Comparison of ENCODE assay signal across 17 cellular contexts in genomic region chr12:117148642-117149041, GRCh38. TPM values are rescaled to one million over a fixed set of nuclear protein-coding genes. Genes with fewer than 3 reads are reported as not detected.
DNase-seq lines count a peak whose midpoint lies in the region; TF ChIP-seq lines count a peak whose summit lies in the region.
"Had no signal": no experiment of that assay in that cellular context is flagged by ENCODE, and none has a peak within 500 bp of the region (broad histone marks: within the 10 kb centered on the region; RNA-seq: fewer than 3 reads in every experiment).

No MANE protein-coding gene starts in this region.

- H3K4me3 ChIP-seq in OCI-LY7 (ENCODE audit: low read depth, low read length, poor library complexity, severe bottlenecking), result no peak overlapping the region
- H3K4me3 ChIP-seq: prostate gland, stomach had no signal

- no peaks in the 10 kb centered on the region; the same call in 1 of the 2 replicates for H4K20me1 ChIP-seq in OCI-LY7 (ENCODE audit: insufficient read depth, low read length)

- POLR2A ChIA-PET in OCI-LY7 (lab: Charles Lee), result no interaction called here

- peak overlapping the region; percentile 26 for H3K4me3 Mint-ChIP-seq in activated T-helper 2 cell treated with anti-CD3 and anti-CD28 coated beads, Interferon-gamma antibody, Interleukin-2, Interleukin-4, amounts not matched to agents 10 μg/mL and 5 μg/mL and 100 μg/mL, durations not matched to agents 14 hours and 24 hours and 36 hours (ENCODE audit: low read depth)
- H3K4me3 Mint-ChIP-seq in immature natural killer cell, result no peak overlapping the region
- H3K4me3 Mint-ChIP-seq: mesothelial cell of epicardium, nephron had no signal

- H3K79me2 ChIP-seq in OCI-LY7 (ENCODE audit: insufficient read depth, low read depth, low read length), result no peaks in the 10 kb centered on the region

- H3K27me3 Mint-ChIP-seq in activated T-helper 2 cell treated with anti-CD3 and anti-CD28 coated beads, Interferon-gamma antibody, Interleukin-2, Interleukin-4, amounts not matched to agents 10 μg/mL and 5 μg/mL and 100 μg/mL, durations not matched to agents 14 hours and 24 hours and 36 hours (ENCODE audit: low read depth), result no peaks in the 10 kb centered on the region
- peaks cover 2 to 5% (median 2%) of the 10 kb centered on the region in 3 donors for H3K27me3 Mint-ChIP-seq in immature natural killer cell (ENCODE audit: low read depth in 3 of 3)

- no TSS peak for BruUV-seq in OCI-LY7 (replicated peaks; lab: Mats Ljungman, UMichigan)

- H3K9me3 Mint-ChIP-seq in activated T-helper 2 cell treated with anti-CD3 and anti-CD28 coated beads, Interferon-gamma antibody, Interleukin-2, Interleukin-4, amounts not matched to agents 10 μg/mL and 5 μg/mL and 100 μg/mL, durations not matched to agents 14 hours and 24 hours and 36 hours, result no peaks in the 10 kb centered on the region
- no peaks in the 10 kb centered on the region for H3K9me3 Mint-ChIP-seq in immature natural killer cell
- H3K9me3 Mint-ChIP-seq: mesothelial cell of epicardium, nephron had no signal

- no peak for TF ChIP-seq CTCF in OCI-LY7 (conservative IDR thresholded peaks at IDR 0.05; ENCODE audit: low read length)

- H3K4me1 Mint-ChIP-seq in activated T-helper 2 cell treated with anti-CD3 and anti-CD28 coated beads, Interferon-gamma antibody, Interleukin-2, Interleukin-4, amounts not matched to agents 10 μg/mL and 5 μg/mL and 100 μg/mL, durations not matched to agents 14 hours and 24 hours and 36 hours (ENCODE audit: low read depth), result peaks cover 54% of the 10 kb centered on the region
- H3K4me1 Mint-ChIP-seq in immature natural killer cell, result peaks cover 8 to 10% of the 10 kb centered on the region in 2 donors
- H3K4me1 Mint-ChIP-seq: nephron had no signal

- no peak overlapping the region for H3K4me2 ChIP-seq in OCI-LY7 (ENCODE audit: low read length)

- DNase-seq in stimulated activated CD4-positive, alpha-beta T cell treated with anti-CD3 and anti-CD28 coated beads, Interleukin-15, amount 100 ng/mL, for 24 hours, result peak; percentile 49
- no peak for DNase-seq in stimulated activated CD4-positive, alpha-beta T cell treated with anti-CD3 and anti-CD28 coated beads, Interleukin-4, amount 100 ng/mL, for 4 hours
- DNase-seq in activated T-helper 2 cell treated with anti-CD3 and anti-CD28 coated beads, Interferon-gamma antibody, Interleukin-2, Interleukin-4, amounts not matched to agents 10 μg/mL and 5 μg/mL and 100 μg/mL, durations not matched to agents 14 hours and 24 hours and 36 hours (ENCODE audit: low spot score), result no peak
- peak; percentile 38 for DNase-seq in posterior vena cava (ENCODE audit: low spot score)
- no peak for DNase-seq in putamen (ENCODE audit: low spot score)
- DNase-seq in OCI-LY7 (ENCODE audit: low spot score), result no peak
- no peak for DNase-seq in immature natural killer cell
- DNase-seq: Calu3, Karpas-422, NCI-H2107, NCI-H524, SIG-M5, small intestine, stomach had no signal

- intact Hi-C loops in activated T-helper 2 cell treated with anti-CD3 and anti-CD28 coated beads, Interferon-gamma antibody, Interleukin-2, Interleukin-4, amounts not matched to agents 10 μg/mL and 5 μg/mL and 100 μg/mL, durations not matched to agents 14 hours and 24 hours and 36 hours (cut with micrococcal nuclease), result loop anchor here (1.0 kb wide), 1 partner anchor 49 kb away; the partner anchor contains the start of gene TESC
- intact Hi-C loops in posterior vena cava (cut with DNase I), result loop anchor here in 1 of 2 donors (10.0 kb wide), 1 partner anchor 124 kb away; no protein-coding TSS in a partner anchor
- intact Hi-C loops in OCI-LY7 (cut with micrococcal nuclease; ENCODE audit: unreplicated experiment), result no loop called here

- peaks cover 68% of the 10 kb centered on the region for H3K36me3 Mint-ChIP-seq in activated T-helper 2 cell treated with anti-CD3 and anti-CD28 coated beads, Interferon-gamma antibody, Interleukin-2, Interleukin-4, amounts not matched to agents 10 μg/mL and 5 μg/mL and 100 μg/mL, durations not matched to agents 14 hours and 24 hours and 36 hours (ENCODE audit: low read depth)
- peaks cover 19 to 51% (median 28%) of the 10 kb centered on the region in 3 donors for H3K36me3 Mint-ChIP-seq in immature natural killer cell

- CTCF ChIA-PET in OCI-LY7 (lab: Charles Lee; ENCODE audit: unreplicated experiment), result no interaction called here

- no peak overlapping the region for H3K27ac ChIP-seq in OCI-LY7 (ENCODE audit: low read depth, low read length, poor library complexity, severe bottlenecking)
- H3K27ac ChIP-seq: prostate gland, stomach had no signal

- H3K36me3 ChIP-seq in OCI-LY7 (ENCODE audit: insufficient read depth, low read length), result peaks cover 84% of the 10 kb centered on the region
- H3K36me3 ChIP-seq: prostate gland had no signal

- H3K4me1 ChIP-seq in OCI-LY7 (ENCODE audit: insufficient read depth, low read length, poor library complexity, severe bottlenecking), result no peaks in the 10 kb centered on the region
- H3K4me1 ChIP-seq: prostate gland had no signal

- H2AFZ ChIP-seq in OCI-LY7 (ENCODE audit: low read length), result no peak overlapping the region

- H3K27ac Mint-ChIP-seq in activated T-helper 2 cell treated with anti-CD3 and anti-CD28 coated beads, Interferon-gamma antibody, Interleukin-2, Interleukin-4, amounts not matched to agents 10 μg/mL and 5 μg/mL and 100 μg/mL, durations not matched to agents 14 hours and 24 hours and 36 hours, result peak overlapping the region; percentile 68
- H3K27ac Mint-ChIP-seq in immature natural killer cell, result no peak overlapping the region
- H3K27ac Mint-ChIP-seq: mesothelial cell of epicardium, nephron had no signal

- H3K9me3 ChIP-seq in OCI-LY7 (ENCODE audit: low read length), result no peaks in the 10 kb centered on the region
- H3K9me3 ChIP-seq: prostate gland, stomach had no signal

- no peaks in the 10 kb centered on the region for H3K9me2 ChIP-seq in OCI-LY7 (ENCODE audit: insufficient read depth, low read length)

RNA-seq across cellular contexts. Expression of gene FBXO21, which starts 41.6 kb away (rescaled TPM):
- 24.3 and 27.3 TPM in 2 replicates for total RNA-seq in activated T-helper 2 cell treated with anti-CD3 and anti-CD28 coated beads, Interferon-gamma antibody, Interleukin-2, Interleukin-4, amounts not matched to agents 10 μg/mL and 5 μg/mL and 100 μg/mL, durations not matched to agents 14 hours and 24 hours and 36 hours
- 10 to 100 TPM; 25.8 to 28.4 TPM for total RNA-seq in posterior vena cava
- total RNA-seq in OCI-LY7 (2014; rRNA removed; shearing (Covaris generic)), result 60.8 and 94.5 TPM in 2 replicates
- 34.4 and 42.2 TPM in 2 replicates for total RNA-seq in OCI-LY7 (2022)
- polyA plus RNA-seq in immature natural killer cell, result 10 to 100 TPM; 32.2 to 52.7 (median 49.2) TPM

RNA-seq across cellular contexts. Expression of gene TESC, which starts 49.4 kb away (rescaled TPM):
- total RNA-seq in activated T-helper 2 cell treated with anti-CD3 and anti-CD28 coated beads, Interferon-gamma antibody, Interleukin-2, Interleukin-4, amounts not matched to agents 10 μg/mL and 5 μg/mL and 100 μg/mL, durations not matched to agents 14 hours and 24 hours and 36 hours, result 72.5 and 73.5 TPM in 2 replicates
- total RNA-seq in posterior vena cava (1 to 10 TPM; 3.0 to 5.8 TPM), OCI-LY7 (2022) (4.2 and 8.0 TPM in 2 replicates)
- total RNA-seq in OCI-LY7 (2014; rRNA removed; shearing (Covaris generic)), result 2.7 and 4.1 TPM in 2 replicates
- 10 to 100 TPM; 42.6 to 71.3 (median 53.8) TPM for polyA plus RNA-seq in immature natural killer cell
- total RNA-seq: mesothelial cell of epicardium had no signal

Comparison
In these comparisons a context has a peak if more than half of its experiments do, and no peak if none do; other contexts are left out.
1. DNase-seq: peak in stimulated activated CD4-positive, alpha-beta T cell treated with anti-CD3 and anti-CD28 coated beads, Interleukin-15, amount 100 ng/mL, for 24 hours (single experiment) and posterior vena cava (single experiment); none in stimulated activated CD4-positive, alpha-beta T cell treated with anti-CD3 and anti-CD28 coated beads, Interleukin-4, amount 100 ng/mL, for 4 hours (0 of 2), activated T-helper 2 cell treated with anti-CD3 and anti-CD28 coated beads, Interferon-gamma antibody, Interleukin-2, Interleukin-4, amounts not matched to agents 10 μg/mL and 5 μg/mL and 100 μg/mL, durations not matched to agents 14 hours and 24 hours and 36 hours (single experiment), putamen (single experiment), OCI-LY7 (single experiment) and immature natural killer cell (0 of 3).